In genomic region chr1:226003502-226004170, GRCh38 we compare ENCODE assay signal across 1 cellular context.
TF ChIP-seq lines count a peak whose summit lies in the region.

No MANE protein-coding gene starts in this region.

TF ChIP-seq in GM12878, 131 proteins besides CTCF, POLR2A, EP300 and RAD21:
- TF ChIP-seq YY1 (IDR thresholded peaks at IDR 0.05; ENCODE audit: low read depth, low read length): 0 out of 2 replicates have a peak, but pooled peaks have one; percentile 17
- no peak for TF ChIP-seq PAX8 (IDR thresholded peaks at IDR 0.05)
TF ChIP-seq in GM12878: peak in this region for 1.
